In genomic region chr20:34562643-34563042, GRCh38 we compare ENCODE assay signal across 2 cellular contexts.
TF ChIP-seq lines count a peak whose summit lies in the region.

No MANE protein-coding gene starts in this region.

TF ChIP-seq in GM23338, 12 proteins besides CTCF, POLR2A, EP300 and RAD21:
- no peak; the same call in 1 of the 2 replicates for TF ChIP-seq CREB1 (CRISPR knock-in tag; IDR thresholded peaks at IDR 0.05; ENCODE audit: low read depth)
- no peak for TF ChIP-seq ZNF114 (CRISPR knock-in tag; IDR thresholded peaks at IDR 0.05)
- TF ChIP-seq NANOG (IDR thresholded peaks at IDR 0.05; ENCODE audit: borderline replicate concordance) = no peak
- TF ChIP-seq STAT1 (IDR thresholded peaks at IDR 0.05; ENCODE audit: unreplicated experiment) = no peak
- TF ChIP-seq JUNB (IDR thresholded peaks at IDR 0.05; ENCODE audit: unreplicated experiment) = no peak
- TF ChIP-seq REST (IDR thresholded peaks at IDR 0.05; ENCODE audit: unreplicated experiment) = no peak
- TF ChIP-seq POLR2AphosphoS5 (IDR thresholded peaks at IDR 0.05; ENCODE audit: low read depth) = no peak
- TF ChIP-seq ZNF331 (CRISPR knock-in tag; IDR thresholded peaks at IDR 0.05; ENCODE audit: low read depth) = no peak
- TF ChIP-seq ZNF462 (CRISPR knock-in tag; IDR thresholded peaks at IDR 0.05) = no peak
- no peak for TF ChIP-seq EZH2phosphoT487 (IDR thresholded peaks at IDR 0.05; ENCODE audit: unreplicated experiment)
- no peak for TF ChIP-seq EZH2 (IDR thresholded peaks at IDR 0.05; ENCODE audit: low read depth, unreplicated experiment)
- no peak for TF ChIP-seq ETS1 (IDR thresholded peaks at IDR 0.05)

TF ChIP-seq in HepG2, 621 proteins besides CTCF, POLR2A, EP300 and RAD21:
- no peak for TF ChIP-seq CSRNP2 (CRISPR knock-in tag; conservative IDR thresholded peaks at IDR 0.05; ENCODE audit: low read depth)
- no peak for TF ChIP-seq ISX (CRISPR knock-in tag; conservative IDR thresholded peaks at IDR 0.05)
- TF ChIP-seq ZNF530 (CRISPR knock-in tag; IDR thresholded peaks at IDR 0.05; ENCODE audit: low read depth) = no peak
- peak; percentile 68; the same call in 1 of the 2 replicates for TF ChIP-seq TFAP4 (IDR thresholded peaks at IDR 0.05; ENCODE audit: borderline replicate concordance, low read depth)
- TF ChIP-seq ZNF501 (CRISPR knock-in tag; IDR thresholded peaks at IDR 0.05) = peak; percentile 51; the same call in 1 of the 2 replicates
- TF ChIP-seq GFI1 (CRISPR knock-in tag; IDR thresholded peaks at IDR 0.05; ENCODE audit: borderline replicate concordance) = 0 out of 2 replicates have a peak, but pooled peaks have one; percentile 41
- 0 out of 2 replicates have a peak, but pooled peaks have one; percentile 26 for TF ChIP-seq EED (CRISPR knock-in tag; IDR thresholded peaks at IDR 0.05)
- 0 out of 2 replicates have a peak, but pooled peaks have one; percentile 29 for TF ChIP-seq SALL1 (CRISPR knock-in tag; IDR thresholded peaks at IDR 0.05)
- peak; percentile 41 for TF ChIP-seq YY1 (IDR thresholded peaks at IDR 0.05; ENCODE audit: insufficient read depth, insufficient replicate concordance, low read depth, low read length)
- peak; percentile 36 for TF ChIP-seq TEAD3 (CRISPR knock-in tag; optimal IDR thresholded peaks at IDR 0.05; ENCODE audit: borderline replicate concordance)
- TF ChIP-seq GZF1 (CRISPR knock-in tag; IDR thresholded peaks at IDR 0.05) = no peak
- TF ChIP-seq SMAD1 (CRISPR knock-in tag; IDR thresholded peaks at IDR 0.05; ENCODE audit: borderline replicate concordance, low read depth) = 0 out of 2 replicates have a peak, but pooled peaks have one; percentile 74
- peak; percentile 52; the same call in 1 of the 2 replicates for TF ChIP-seq ZNF687 (CRISPR knock-in tag; IDR thresholded peaks at IDR 0.05)
- TF ChIP-seq SMC3 (IDR thresholded peaks at IDR 0.05; ENCODE audit: low read length) = peak; percentile 12; the same call in 1 of the 2 replicates
- no peak for TF ChIP-seq TSC22D2 (CRISPR knock-in tag; IDR thresholded peaks at IDR 0.05; ENCODE audit: borderline replicate concordance)
- peak; percentile 41; the same call in 1 of the 2 replicates for TF ChIP-seq ZNF768 (CRISPR knock-in tag; IDR thresholded peaks at IDR 0.05)
- peak; percentile 25; the same call in 1 of the 2 replicates for TF ChIP-seq GABPB1 (CRISPR knock-in tag; IDR thresholded peaks at IDR 0.05)
- peak; percentile 65; the same call in 1 of the 2 replicates for TF ChIP-seq ZFP91 (CRISPR knock-in tag; IDR thresholded peaks at IDR 0.05; ENCODE audit: borderline replicate concordance)
- 0 out of 2 replicates have a peak, but pooled peaks have one; percentile 10 for TF ChIP-seq TARDBP (CRISPR knock-in tag; IDR thresholded peaks at IDR 0.05)
- peak; percentile 39; the same call in 1 of the 2 replicates for TF ChIP-seq RXRA (CRISPR knock-in tag; IDR thresholded peaks at IDR 0.05)
- TF ChIP-seq HNRNPL (IDR thresholded peaks at IDR 0.05; ENCODE audit: low read depth, low read length) = peak; percentile 81
- TF ChIP-seq PTBP1 (IDR thresholded peaks at IDR 0.05; ENCODE audit: low read depth, low read length, poor library complexity, severe bottlenecking) = peak; percentile 42
- TF ChIP-seq ZFY (CRISPR knock-in tag; IDR thresholded peaks at IDR 0.05) = 0 out of 2 replicates have a peak, but pooled peaks have one; percentile 14
- TF ChIP-seq ZFP41 (CRISPR knock-in tag; IDR thresholded peaks at IDR 0.05; ENCODE audit: borderline replicate concordance) = no peak
- TF ChIP-seq ZNF367 (CRISPR knock-in tag; IDR thresholded peaks at IDR 0.05; ENCODE audit: borderline replicate concordance) = no peak
- peak; percentile 83 for TF ChIP-seq STAG1 (CRISPR knock-in tag; IDR thresholded peaks at IDR 0.05)
- TF ChIP-seq MXI1 (IDR thresholded peaks at IDR 0.05; ENCODE audit: borderline replicate concordance, low read depth, low read length) = no peak
- TF ChIP-seq PATZ1 (CRISPR knock-in tag; IDR thresholded peaks at IDR 0.05) = peak; percentile 36; the same call in 1 of the 2 replicates
- TF ChIP-seq CCAR2 (optimal IDR thresholded peaks at IDR 0.05; ENCODE audit: low read depth, low read length) = no peak
- TF ChIP-seq CHCHD3 (CRISPR knock-in tag; IDR thresholded peaks at IDR 0.05) = 0 out of 2 replicates have a peak, but pooled peaks have one; percentile 34
